ENCODE assay signal across 16 cellular contexts in the genomic region with DNA sequence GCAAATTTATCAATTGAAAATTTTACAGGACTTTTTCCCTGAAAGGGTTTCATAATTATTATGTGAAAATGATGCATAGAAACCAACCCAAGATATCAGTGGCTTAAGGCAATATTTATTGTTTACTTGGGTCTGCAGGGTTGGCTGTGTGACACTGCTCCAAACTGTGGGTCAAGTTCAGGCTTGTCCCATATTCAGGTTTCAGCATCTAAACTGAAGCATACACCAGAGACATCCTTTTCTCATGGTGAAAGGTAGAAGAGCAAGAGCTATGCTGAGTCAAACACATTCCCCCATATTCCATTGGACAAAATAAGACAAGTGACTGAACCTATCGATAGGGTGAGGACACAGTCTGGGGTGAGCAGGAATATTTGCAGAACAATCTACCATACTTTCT.
DNase-seq lines count a peak whose midpoint lies in the region; ATAC-seq, FAIRE-seq and TF ChIP-seq lines count a peak whose summit lies in the region.
"Had no signal": no experiment of that assay in that cellular context is flagged by ENCODE, and none has a peak within 500 bp of the region (broad histone marks: within the 10 kb centered on the region; RNA-seq: fewer than 3 reads in every experiment).

No MANE protein-coding gene starts in this region.

- H3K4me1 ChIP-seq in cardiac muscle cell (ENCODE audit: low read depth) (no peaks in the 10 kb centered on the region), GM12878 (ENCODE audit: control insufficient read depth, insufficient read depth, low read length) (no peaks in the 10 kb centered on the region), foreskin keratinocyte (peaks cover 19% of the 10 kb centered on the region), vagina (no peaks in the 10 kb centered on the region)

- H4K20me1 ChIP-seq in GM12878 (ENCODE audit: control insufficient read depth, insufficient read depth), result no peaks in the 10 kb centered on the region

- no peak overlapping the region for H3K4me2 ChIP-seq in GM12878 (ENCODE audit: control insufficient read depth, insufficient read depth)

- RAD21 ChIA-PET in GM12878 (lab: Charles Lee; ENCODE audit: unreplicated experiment), result interaction anchor here (1.5 kb wide), 1 partner anchor 51 kb away, joined by 3 read pairs; no protein-coding TSS in a partner anchor

- POLR2A ChIA-PET in GM12878 (lab: Charles Lee), result interaction anchor here (1.4 kb wide), 1 partner anchor 12 kb away, joined by 4 read pairs; no protein-coding TSS in a partner anchor

- intact Hi-C loops in cardiac septum (cut with DNase I) (no loop called here), GM12878 (cut with micrococcal nuclease; ENCODE audit: unreplicated experiment) (no loop called here), vagina (cut with DNase I) (no loop called here)

- DNase-seq in cardiac muscle cell (ENCODE audit: low read depth in 1 of 2, low spot score in 1 of 2) (no peak), cardiac septum (ENCODE audit: low spot score) (no peak), GM12878 (ENCODE audit: low read depth, low spot score) (no peak), foreskin keratinocyte (peak; percentile 72 to 83), NCI-H1694 (lab: John Stamatoyannopoulos, UW) (no peak), T-helper 2 cell (no peak), NCI-H1436 (lab: John Stamatoyannopoulos, UW) (no peak), vagina (ENCODE audit: extremely low spot score in 2 of 2) (no peak)
- DNase-seq: C1 segment of cervical spinal cord; H7; NCI-H2081 treated with DMSO at 0.1 percent for 48 hours; NCI-H2227 treated with DMSO at 0.1 percent for 48 hours; NCI-H526; NK-92 treated with Interleukin-12 subunit alpha and Interleukin-12 subunit beta, amount 100 ng/mL, for 24 hours; SHP77 treated with DMSO at 0.1 percent for 48 hours had no signal

- no peak for TF ChIP-seq CTCF in cardiac muscle cell (IDR thresholded peaks at IDR 0.05; ENCODE audit: low read depth, low read length)
- no peak for TF ChIP-seq CTCF in GM12878 (IDR thresholded peaks at IDR 0.05 in 2 of 3, conservative IDR thresholded peaks at IDR 0.05 in 1 of 3; ENCODE audit: control insufficient read depth in 2 of 3, extremely low read depth in 1 of 3, insufficient read depth in 1 of 3, low read depth in 3 of 3, low read length in 3 of 3)
- TF ChIP-seq CTCF in foreskin keratinocyte (conservative IDR thresholded peaks at IDR 0.05), result no peak
- no peak for TF ChIP-seq CTCF in vagina (IDR thresholded peaks at IDR 0.05)

- TF ChIP-seq RAD21 in GM12878 (IDR thresholded peaks at IDR 0.05; ENCODE audit: insufficient read depth, low read depth, low read length), result no peak

- SMC1A ChIA-PET in GM12878 (lab: Charles Lee; ENCODE audit: uncharacterized antibody, unreplicated experiment), result interaction anchor here (0.6 to 2.2 kb wide), 5 partner anchors 13 to 386 kb away, joined by 3 to 8 read pairs (median 3); no protein-coding TSS in a partner anchor

- in situ Hi-C loops in GM12878 (cut with MboI), result no loop called here

- H3K4me3 ChIP-seq in cardiac muscle cell, result no peak overlapping the region
- H3K4me3 ChIP-seq in GM12878, result no peak overlapping the region
- H3K4me3 ChIP-seq in vagina, result no peak overlapping the region

- H3K9me3 ChIP-seq in cardiac muscle cell (ENCODE audit: low read depth) (no peaks in the 10 kb centered on the region), GM12878 (replicated peaks; ENCODE audit: control insufficient read depth, insufficient read depth, low read length) (peaks cover 2% of the 10 kb centered on the region; the same call in 1 of the 3 replicates), vagina (peaks cover 6% of the 10 kb centered on the region)

- no peak overlapping the region for H2AFZ ChIP-seq in GM12878 (ENCODE audit: control insufficient read depth, low read depth, low read length)

- WGBS in GM12878 (ENCODE audit: insufficient coverage, insufficient replicate concordance, low lambda C conversion rate, missing lambda C conversion rate), result 100% methylated on average over 1 of the region's 1 CpG

- TF ChIP-seq POLR2A in GM12878 (IDR thresholded peaks at IDR 0.05; ENCODE audit: low read depth, low read length) (no peak), vagina (IDR thresholded peaks at IDR 0.05) (no peak)

- BruUV-seq in GM12878 (replicated peaks; lab: Mats Ljungman, UMichigan), result no TSS peak

- no peak for FAIRE-seq in GM12878 (lab: Jason Lieb, UNC)
- FAIRE-seq: HTR-8/SVneo had no signal

- no peaks in the 10 kb centered on the region for H3K79me2 ChIP-seq in GM12878 (ENCODE audit: control insufficient read depth, insufficient read depth, low read length)

- no peaks in the 10 kb centered on the region for H3K27me3 ChIP-seq in cardiac muscle cell
- H3K27me3 ChIP-seq in GM12878 (replicated peaks in 1 of 2; ENCODE audit: control insufficient read depth in 2 of 2, insufficient read depth in 2 of 2, low read length in 1 of 2), result no peaks in the 10 kb centered on the region
- H3K27me3 ChIP-seq in foreskin keratinocyte, result no peaks in the 10 kb centered on the region
- no peaks in the 10 kb centered on the region for H3K27me3 ChIP-seq in vagina

- H3K27ac ChIP-seq in cardiac muscle cell (peak overlapping the region; percentile 38), GM12878 (ENCODE audit: control insufficient read depth, insufficient read depth) (peak overlapping the region; percentile 24; the same call in 1 of the 2 replicates), foreskin keratinocyte (peak overlapping the region; percentile 79), vagina (no peak overlapping the region)

- ATAC-seq in GM12878, result peak; percentile 48
- ATAC-seq in foreskin keratinocyte, result peak; percentile 97

- CTCF ChIA-PET in GM12878 (lab: Yijun Ruan, JAX), result interaction anchor here (0.9 to 1.4 kb wide), 3 partner anchors 8 to 56 kb away, joined by 3 to 5 read pairs (median 3); no protein-coding TSS in a partner anchor

- H3K36me3 ChIP-seq in cardiac muscle cell (peaks cover 15% of the 10 kb centered on the region), GM12878 (ENCODE audit: control insufficient read depth in 2 of 2, insufficient read depth in 2 of 2, low read length in 1 of 2) (peaks cover 0 to 6% of the 10 kb centered on the region in 2 experiments; a peak in 2 of 4 replicates), vagina (peaks cover 0 to 11% of the 10 kb centered on the region in 2 donors)

- no peak for TF ChIP-seq EP300 in GM12878 (IDR thresholded peaks at IDR 0.05; ENCODE audit: borderline replicate concordance in 1 of 2, control insufficient read depth in 1 of 2, low read depth in 2 of 2, low read length in 2 of 2)

- H3K9ac ChIP-seq in GM12878 (ENCODE audit: control insufficient read depth, insufficient read depth, low read length), result no peak overlapping the region

TF ChIP-seq in GM12878, 131 proteins besides CTCF, POLR2A, EP300 and RAD21:
- TF ChIP-seq, protein P1, sequence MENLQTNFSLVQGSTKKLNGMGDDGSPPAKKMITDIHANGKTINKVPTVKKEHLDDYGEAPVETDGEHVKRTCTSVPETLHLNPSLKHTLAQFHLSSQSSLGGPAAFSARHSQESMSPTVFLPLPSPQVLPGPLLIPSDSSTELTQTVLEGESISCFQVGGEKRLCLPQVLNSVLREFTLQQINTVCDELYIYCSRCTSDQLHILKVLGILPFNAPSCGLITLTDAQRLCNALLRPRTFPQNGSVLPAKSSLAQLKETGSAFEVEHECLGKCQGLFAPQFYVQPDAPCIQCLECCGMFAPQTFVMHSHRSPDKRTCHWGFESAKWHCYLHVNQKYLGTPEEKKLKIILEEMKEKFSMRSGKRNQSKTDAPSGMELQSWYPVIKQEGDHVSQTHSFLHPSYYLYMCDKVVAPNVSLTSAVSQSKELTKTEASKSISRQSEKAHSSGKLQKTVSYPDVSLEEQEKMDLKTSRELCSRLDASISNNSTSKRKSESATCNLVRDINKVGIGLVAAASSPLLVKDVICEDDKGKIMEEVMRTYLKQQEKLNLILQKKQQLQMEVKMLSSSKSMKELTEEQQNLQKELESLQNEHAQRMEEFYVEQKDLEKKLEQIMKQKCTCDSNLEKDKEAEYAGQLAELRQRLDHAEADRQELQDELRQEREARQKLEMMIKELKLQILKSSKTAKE (IDR thresholded peaks at IDR 0.05; ENCODE audit: low read depth, poor library complexity, severe bottlenecking), result no peak
- no peak for TF ChIP-seq SMC3 (IDR thresholded peaks at IDR 0.05; ENCODE audit: borderline replicate concordance, low read length)
- no peak for TF ChIP-seq ZNF622 (IDR thresholded peaks at IDR 0.05)
- no peak for TF ChIP-seq TARDBP (IDR thresholded peaks at IDR 0.05; ENCODE audit: borderline replicate concordance)
- TF ChIP-seq RUNX3 (IDR thresholded peaks at IDR 0.05; ENCODE audit: low read length), result no peak
- no peak for TF ChIP-seq JUNB (IDR thresholded peaks at IDR 0.05)
- TF ChIP-seq PAX8 (IDR thresholded peaks at IDR 0.05), result no peak
- TF ChIP-seq NFYA (IDR thresholded peaks at IDR 0.05; ENCODE audit: borderline replicate concordance, low read depth, low read length), result no peak
- TF ChIP-seq CBX5 (IDR thresholded peaks at IDR 0.05; ENCODE audit: low read depth), result no peak
- TF ChIP-seq, protein P2, sequence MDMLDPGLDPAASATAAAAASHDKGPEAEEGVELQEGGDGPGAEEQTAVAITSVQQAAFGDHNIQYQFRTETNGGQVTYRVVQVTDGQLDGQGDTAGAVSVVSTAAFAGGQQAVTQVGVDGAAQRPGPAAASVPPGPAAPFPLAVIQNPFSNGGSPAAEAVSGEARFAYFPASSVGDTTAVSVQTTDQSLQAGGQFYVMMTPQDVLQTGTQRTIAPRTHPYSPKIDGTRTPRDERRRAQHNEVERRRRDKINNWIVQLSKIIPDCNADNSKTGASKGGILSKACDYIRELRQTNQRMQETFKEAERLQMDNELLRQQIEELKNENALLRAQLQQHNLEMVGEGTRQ (IDR thresholded peaks at IDR 0.05; ENCODE audit: borderline replicate concordance, low read depth, low read length), result no peak
- no peak for TF ChIP-seq RELA (IDR thresholded peaks at IDR 0.05; ENCODE audit: borderline replicate concordance, partially characterized antibody)

Comparison
In these comparisons a context has a peak if more than half of its experiments do, and no peak if none do; other contexts are left out.
1. DNase-seq: peak in foreskin keratinocyte (2 of 2); none in cardiac muscle cell (0 of 2), cardiac septum (single experiment), GM12878 (single experiment), NCI-H1694 (single experiment), T-helper 2 cell (0 of 5), NCI-H1436 (single experiment) and vagina (0 of 2).